ENCODE assay signal across 1 cellular context in the genomic region with DNA sequence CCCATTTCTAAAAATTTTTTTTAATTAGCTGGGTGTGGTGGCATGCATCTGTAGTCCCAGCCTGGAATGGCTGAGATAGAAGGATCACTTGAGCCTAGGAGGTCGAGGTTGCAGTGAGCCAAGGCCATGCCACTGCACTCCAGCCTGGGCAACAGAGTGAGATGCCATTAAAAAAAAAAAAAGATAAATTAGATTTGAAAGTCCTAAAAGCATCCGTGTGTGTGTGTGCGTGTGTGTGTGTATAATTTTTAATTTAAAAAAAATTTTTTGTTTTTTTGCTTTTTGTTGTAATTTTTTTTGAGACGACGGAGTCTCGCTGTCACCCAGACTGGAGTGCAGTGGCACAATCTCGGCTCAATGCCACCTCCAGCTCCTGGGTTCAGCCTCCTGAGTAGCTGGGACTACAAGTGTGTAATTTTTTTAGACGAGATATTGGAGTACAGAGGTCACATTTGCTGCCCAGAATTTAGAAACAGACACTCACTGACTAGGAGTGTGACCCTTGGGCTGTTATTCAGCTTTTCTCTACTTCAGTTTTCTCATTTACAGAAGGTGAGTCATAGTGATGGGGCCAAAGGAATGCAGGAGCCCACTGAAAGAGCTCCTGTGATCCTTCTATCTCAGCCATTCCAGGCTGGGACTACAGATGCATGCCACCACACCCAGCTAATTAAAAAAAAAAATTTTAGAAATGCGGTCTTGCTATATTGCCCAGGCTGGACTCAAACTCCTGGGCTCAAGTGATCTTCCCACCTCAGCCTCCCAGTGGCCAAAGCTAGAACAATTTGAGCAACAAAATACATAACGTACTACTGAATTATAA.
TF ChIP-seq lines count a peak whose summit lies in the region.

No MANE protein-coding gene starts in this region.

TF ChIP-seq in HepG2, 621 proteins besides CTCF, POLR2A, EP300 and RAD21 (continues in another document):
- TF ChIP-seq ZNF10 (CRISPR knock-in tag; IDR thresholded peaks at IDR 0.05; ENCODE audit: borderline replicate concordance, low read depth) (no peak), GPN1 (CRISPR knock-in tag; IDR thresholded peaks at IDR 0.05; ENCODE audit: borderline replicate concordance) (no peak), ZNF180 (CRISPR knock-in tag; IDR thresholded peaks at IDR 0.05; ENCODE audit: borderline replicate concordance, low read depth) (no peak), ZNF124 (CRISPR knock-in tag; IDR thresholded peaks at IDR 0.05) (no peak), RBM22 (optimal IDR thresholded peaks at IDR 0.05; ENCODE audit: low read length) (no peak), POGZ (CRISPR knock-in tag; IDR thresholded peaks at IDR 0.05) (peak; percentile 31; the same call in 1 of the 2 replicates), ZFAT (CRISPR knock-in tag; conservative IDR thresholded peaks at IDR 0.05) (no peak), ZNF691 (CRISPR knock-in tag; IDR thresholded peaks at IDR 0.05; ENCODE audit: borderline replicate concordance, low read depth) (no peak), ZNF747 (CRISPR knock-in tag; IDR thresholded peaks at IDR 0.05; ENCODE audit: borderline replicate concordance) (no peak), IRF9 (CRISPR knock-in tag; IDR thresholded peaks at IDR 0.05; ENCODE audit: borderline replicate concordance) (no peak), ZNF33A (CRISPR knock-in tag; IDR thresholded peaks at IDR 0.05; ENCODE audit: borderline replicate concordance) (no peak), MXI1 (IDR thresholded peaks at IDR 0.05; ENCODE audit: borderline replicate concordance, low read depth, low read length) (no peak), CERS6 (CRISPR knock-in tag; IDR thresholded peaks at IDR 0.05) (no peak), NR2F1 (CRISPR knock-in tag; IDR thresholded peaks at IDR 0.05) (0 out of 4 replicates have a peak, but pooled peaks of 1 of the 2 experiments have one; percentile 24), ZNF296 (CRISPR knock-in tag; conservative IDR thresholded peaks at IDR 0.05) (no peak), PAX8 (CRISPR knock-in tag; IDR thresholded peaks at IDR 0.05; ENCODE audit: borderline replicate concordance) (no peak), ZNF468 (CRISPR knock-in tag; IDR thresholded peaks at IDR 0.05) (no peak), ZNF451 (CRISPR knock-in tag; IDR thresholded peaks at IDR 0.05) (no peak), TMF1 (CRISPR knock-in tag; IDR thresholded peaks at IDR 0.05; ENCODE audit: low read depth) (no peak), HMGXB3 (CRISPR knock-in tag; IDR thresholded peaks at IDR 0.05; ENCODE audit: borderline replicate concordance) (no peak), FOXM1 (CRISPR knock-in tag; IDR thresholded peaks at IDR 0.05) (no peak), ZSCAN25 (CRISPR knock-in tag; IDR thresholded peaks at IDR 0.05) (no peak), ZNF441 (CRISPR knock-in tag; IDR thresholded peaks at IDR 0.05; ENCODE audit: borderline replicate concordance) (no peak), ZNF598 (CRISPR knock-in tag; IDR thresholded peaks at IDR 0.05; ENCODE audit: borderline replicate concordance) (no peak), CC2D1A (CRISPR knock-in tag; IDR thresholded peaks at IDR 0.05) (no peak), SALL2 (CRISPR knock-in tag; IDR thresholded peaks at IDR 0.05) (no peak), RCOR2 (CRISPR knock-in tag; IDR thresholded peaks at IDR 0.05) (0 out of 2 replicates have a peak, but pooled peaks have one; percentile 63), ZNF292 (CRISPR knock-in tag; IDR thresholded peaks at IDR 0.05; ENCODE audit: borderline replicate concordance, low read depth) (no peak), RBM39 (IDR thresholded peaks at IDR 0.05; ENCODE audit: low read depth, low read length, poor library complexity, severe bottlenecking) (no peak), MEF2D (CRISPR knock-in tag; IDR thresholded peaks at IDR 0.05) (no peak), NCOA1 (CRISPR knock-in tag; IDR thresholded peaks at IDR 0.05) (no peak), ZNF30 (CRISPR knock-in tag; IDR thresholded peaks at IDR 0.05) (no peak), PCBP1 (IDR thresholded peaks at IDR 0.05; ENCODE audit: borderline replicate concordance, low read depth, low read length) (no peak), ERF (CRISPR knock-in tag; IDR thresholded peaks at IDR 0.05) (no peak), ZNF530 (CRISPR knock-in tag; IDR thresholded peaks at IDR 0.05; ENCODE audit: low read depth) (no peak), REXO4 (CRISPR knock-in tag; IDR thresholded peaks at IDR 0.05; ENCODE audit: borderline replicate concordance) (no peak), ZNF276 (CRISPR knock-in tag; IDR thresholded peaks at IDR 0.05; ENCODE audit: low read depth) (no peak), ZNF136 (CRISPR knock-in tag; IDR thresholded peaks at IDR 0.05; ENCODE audit: low read depth) (0 out of 2 replicates have a peak, but pooled peaks have one; percentile 9), CEBPG (CRISPR knock-in tag; IDR thresholded peaks at IDR 0.05) (peak; percentile 54), ZBTB3 (CRISPR knock-in tag; IDR thresholded peaks at IDR 0.05; ENCODE audit: borderline replicate concordance, low read depth) (no peak), ZKSCAN1 (IDR thresholded peaks at IDR 0.05; ENCODE audit: low read length) (no peak)
- TF ChIP-seq, protein P1, sequence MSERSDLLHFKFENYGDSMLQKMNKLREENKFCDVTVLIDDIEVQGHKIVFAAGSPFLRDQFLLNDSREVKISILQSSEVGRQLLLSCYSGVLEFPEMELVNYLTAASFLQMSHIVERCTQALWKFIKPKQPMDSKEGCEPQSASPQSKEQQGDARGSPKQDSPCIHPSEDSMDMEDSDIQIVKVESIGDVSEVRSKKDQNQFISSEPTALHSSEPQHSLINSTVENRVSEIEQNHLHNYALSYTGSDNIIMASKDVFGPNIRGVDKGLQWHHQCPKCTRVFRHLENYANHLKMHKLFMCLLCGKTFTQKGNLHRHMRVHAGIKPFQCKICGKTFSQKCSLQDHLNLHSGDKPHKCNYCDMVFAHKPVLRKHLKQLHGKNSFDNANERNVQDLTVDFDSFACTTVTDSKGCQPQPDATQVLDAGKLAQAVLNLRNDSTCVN (CRISPR knock-in tag; IDR thresholded peaks at IDR 0.05; ENCODE audit: borderline replicate concordance), result no peak
- TF ChIP-seq, protein P2, sequence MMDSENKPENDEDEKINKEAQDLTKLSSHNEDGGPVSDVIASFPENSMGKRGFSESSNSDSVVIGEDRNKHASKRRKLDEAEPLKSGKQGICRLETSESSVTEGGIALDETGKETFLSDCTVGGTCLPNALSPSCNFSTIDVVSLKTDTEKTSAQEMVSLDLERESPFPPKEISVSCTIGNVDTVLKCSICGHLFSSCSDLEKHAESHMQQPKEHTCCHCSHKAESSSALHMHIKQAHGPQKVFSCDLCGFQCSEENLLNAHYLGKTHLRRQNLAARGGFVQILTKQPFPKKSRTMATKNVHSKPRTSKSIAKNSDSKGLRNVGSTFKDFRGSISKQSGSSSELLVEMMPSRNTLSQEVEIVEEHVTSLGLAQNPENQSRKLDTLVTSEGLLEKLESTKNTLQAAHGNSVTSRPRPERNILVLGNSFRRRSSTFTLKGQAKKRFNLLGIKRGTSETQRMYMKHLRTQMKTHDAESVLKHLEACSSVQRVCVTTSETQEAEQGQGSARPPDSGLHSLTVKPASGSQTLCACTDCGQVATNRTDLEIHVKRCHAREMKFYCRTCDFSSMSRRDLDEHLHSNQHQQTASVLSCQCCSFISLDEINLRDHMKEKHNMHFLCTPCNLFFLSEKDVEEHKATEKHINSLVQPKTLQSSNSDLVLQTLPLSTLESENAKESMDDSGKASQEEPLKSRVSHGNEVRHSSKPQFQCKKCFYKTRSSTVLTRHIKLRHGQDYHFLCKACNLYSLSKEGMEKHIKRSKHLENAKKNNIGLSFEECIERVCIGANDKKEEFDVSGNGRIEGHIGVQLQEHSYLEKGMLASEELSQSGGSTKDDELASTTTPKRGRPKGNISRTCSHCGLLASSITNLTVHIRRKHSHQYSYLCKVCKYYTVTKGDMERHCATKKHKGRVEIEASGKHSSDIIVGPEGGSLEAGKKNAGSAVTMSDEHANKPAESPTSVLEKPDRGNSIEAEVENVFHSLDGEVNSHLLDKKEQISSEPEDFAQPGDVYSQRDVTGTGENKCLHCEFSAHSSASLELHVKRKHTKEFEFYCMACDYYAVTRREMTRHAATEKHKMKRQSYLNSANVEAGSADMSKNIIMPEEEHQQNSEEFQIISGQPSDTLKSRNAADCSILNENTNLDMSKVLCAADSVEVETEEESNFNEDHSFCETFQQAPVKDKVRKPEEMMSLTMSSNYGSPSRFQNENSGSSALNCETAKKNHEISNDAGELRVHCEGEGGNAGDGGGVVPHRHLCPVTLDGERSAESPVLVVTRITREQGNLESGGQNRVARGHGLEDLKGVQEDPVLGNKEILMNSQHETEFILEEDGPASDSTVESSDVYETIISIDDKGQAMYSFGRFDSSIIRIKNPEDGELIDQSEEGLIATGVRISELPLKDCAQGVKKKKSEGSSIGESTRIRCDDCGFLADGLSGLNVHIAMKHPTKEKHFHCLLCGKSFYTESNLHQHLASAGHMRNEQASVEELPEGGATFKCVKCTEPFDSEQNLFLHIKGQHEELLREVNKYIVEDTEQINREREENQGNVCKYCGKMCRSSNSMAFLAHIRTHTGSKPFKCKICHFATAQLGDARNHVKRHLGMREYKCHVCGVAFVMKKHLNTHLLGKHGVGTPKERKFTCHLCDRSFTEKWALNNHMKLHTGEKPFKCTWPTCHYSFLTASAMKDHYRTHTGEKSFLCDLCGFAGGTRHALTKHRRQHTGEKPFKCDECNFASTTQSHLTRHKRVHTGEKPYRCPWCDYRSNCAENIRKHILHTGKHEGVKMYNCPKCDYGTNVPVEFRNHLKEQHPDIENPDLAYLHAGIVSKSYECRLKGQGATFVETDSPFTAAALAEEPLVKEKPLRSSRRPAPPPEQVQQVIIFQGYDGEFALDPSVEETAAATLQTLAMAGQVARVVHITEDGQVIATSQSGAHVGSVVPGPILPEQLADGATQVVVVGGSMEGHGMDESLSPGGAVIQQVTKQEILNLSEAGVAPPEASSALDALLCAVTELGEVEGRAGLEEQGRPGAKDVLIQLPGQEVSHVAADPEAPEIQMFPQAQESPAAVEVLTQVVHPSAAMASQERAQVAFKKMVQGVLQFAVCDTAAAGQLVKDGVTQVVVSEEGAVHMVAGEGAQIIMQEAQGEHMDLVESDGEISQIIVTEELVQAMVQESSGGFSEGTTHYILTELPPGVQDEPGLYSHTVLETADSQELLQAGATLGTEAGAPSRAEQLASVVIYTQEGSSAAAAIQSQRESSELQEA (CRISPR knock-in tag; IDR thresholded peaks at IDR 0.05; ENCODE audit: not compliant biosample characterization), result no peak
